Comparison of ENCODE assay signal across 10 cellular contexts in the genomic region with DNA sequence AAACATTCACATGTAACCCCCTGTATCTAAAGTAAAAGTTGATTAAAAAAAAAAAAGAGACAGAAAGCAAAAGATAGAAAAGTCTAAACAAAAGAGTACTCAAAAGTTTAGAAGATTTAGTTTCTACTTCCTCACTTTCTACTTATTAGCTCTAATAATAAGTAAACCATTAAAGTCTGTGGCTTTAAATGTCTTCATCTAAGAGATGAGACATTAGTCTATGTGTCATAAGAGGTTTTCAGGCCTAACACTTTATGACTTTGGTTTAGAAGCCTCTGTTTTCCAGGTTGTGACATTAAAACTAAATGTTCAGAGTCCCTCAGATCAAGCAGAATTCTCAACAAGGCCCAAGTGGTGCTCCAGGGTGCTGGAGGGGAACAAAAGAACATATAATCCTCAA. TPM values are rescaled to one million over a fixed set of nuclear protein-coding genes. Genes with fewer than 3 reads are reported as not detected.
DNase-seq lines count a peak whose midpoint lies in the region; ATAC-seq, FAIRE-seq and TF ChIP-seq lines count a peak whose summit lies in the region.
"Had no signal": no experiment of that assay in that cellular context is flagged by ENCODE, and none has a peak within 500 bp of the region (broad histone marks: within the 10 kb centered on the region; RNA-seq: fewer than 3 reads in every experiment).

No MANE protein-coding gene starts in this region.

- H3K27ac ChIP-seq in ascending aorta, result no peak overlapping the region
- no peak overlapping the region for H3K27ac ChIP-seq in lower lobe of right lung
- H3K27ac ChIP-seq: epithelial cell of prostate, transverse colon had no signal

- H3K4me1 ChIP-seq in ascending aorta, result peaks cover 0 to 3% of the 10 kb centered on the region in 2 donors
- no peaks in the 10 kb centered on the region for H3K4me1 ChIP-seq in lower lobe of right lung

- TF ChIP-seq CTCF in ascending aorta (IDR thresholded peaks at IDR 0.05) (no peak), lower lobe of right lung (IDR thresholded peaks at IDR 0.05) (no peak)

- ATAC-seq in HG02610 (IDR thresholded peaks at IDR 0.05; ENCODE audit: unreplicated experiment), result peak; percentile 84
- ATAC-seq in HG03342 (IDR thresholded peaks at IDR 0.05; ENCODE audit: unreplicated experiment), result peak; percentile 97
- ATAC-seq in lower lobe of right lung, result no peak

- H3K27me3 ChIP-seq in ascending aorta, result no peaks in the 10 kb centered on the region
- H3K27me3 ChIP-seq in lower lobe of right lung (ENCODE audit: low read depth), result no peaks in the 10 kb centered on the region
- H3K27me3 ChIP-seq: transverse colon had no signal

- H3K36me3 ChIP-seq in ascending aorta, result no peaks in the 10 kb centered on the region
- no peaks in the 10 kb centered on the region for H3K36me3 ChIP-seq in lower lobe of right lung
- H3K36me3 ChIP-seq: transverse colon had no signal

- FAIRE-seq in GM19239 (lab: Jason Lieb, UNC), result peak; percentile 80

- H3K4me3 ChIP-seq in ascending aorta (no peak overlapping the region), lower lobe of right lung (no peak overlapping the region)
- H3K4me3 ChIP-seq: transverse colon had no signal

- intact Hi-C loops in ascending aorta (cut with DNase I) (no loop called here), lower lobe of right lung (cut with DNase I) (no loop called here)

- peak; percentile 25 for DNase-seq in GM19239 (ENCODE audit: insufficient read length, low spot score)
- peak; percentile 97 for DNase-seq in renal cortical epithelial cell (ENCODE audit: low read depth)
- no peak for DNase-seq in HT-29 (ENCODE audit: low spot score)
- DNase-seq in ascending aorta (ENCODE audit: low spot score in 2 of 2), result no peak
- no peak for DNase-seq in lower lobe of right lung
- DNase-seq: transverse colon had no signal

- H3K9me3 ChIP-seq in ascending aorta, result no peaks in the 10 kb centered on the region
- no peaks in the 10 kb centered on the region for H3K9me3 ChIP-seq in lower lobe of right lung
- H3K9me3 ChIP-seq: transverse colon had no signal

RNA-seq across cellular contexts. Expression of a gene that starts 42.2 kb away (rescaled TPM):
- total RNA-seq in renal cortical epithelial cell (6.8 and 59.1 TPM in 2 replicates), ascending aorta (37.1 TPM), lower lobe of right lung (63.1 TPM)
- 0.21 and 0.61 TPM in 2 replicates for total RNA-seq in HT-29 (2014; rRNA removed; shearing (Covaris generic))
- total RNA-seq: activated T-helper 2 cell treated with anti-CD3 and anti-CD28 coated beads, Interferon-gamma antibody, Interleukin-2, Interleukin-4, amounts not matched to agents 10 μg/mL and 5 μg/mL and 100 μg/mL, durations not matched to agents 14 hours and 24 hours and 36 hours had no signal

Comparison
In these comparisons a context has a peak if more than half of its experiments do, and no peak if none do; other contexts are left out.
1. DNase-seq: peak in GM19239 (single experiment) and renal cortical epithelial cell (single experiment); none in HT-29 (single experiment), ascending aorta (0 of 2) and lower lobe of right lung (single experiment).
2. ATAC-seq: peak in HG02610 (single experiment) and HG03342 (single experiment); none in lower lobe of right lung (0 of 2).